ENCODE assay signal across 17 cellular contexts in the genomic region with DNA sequence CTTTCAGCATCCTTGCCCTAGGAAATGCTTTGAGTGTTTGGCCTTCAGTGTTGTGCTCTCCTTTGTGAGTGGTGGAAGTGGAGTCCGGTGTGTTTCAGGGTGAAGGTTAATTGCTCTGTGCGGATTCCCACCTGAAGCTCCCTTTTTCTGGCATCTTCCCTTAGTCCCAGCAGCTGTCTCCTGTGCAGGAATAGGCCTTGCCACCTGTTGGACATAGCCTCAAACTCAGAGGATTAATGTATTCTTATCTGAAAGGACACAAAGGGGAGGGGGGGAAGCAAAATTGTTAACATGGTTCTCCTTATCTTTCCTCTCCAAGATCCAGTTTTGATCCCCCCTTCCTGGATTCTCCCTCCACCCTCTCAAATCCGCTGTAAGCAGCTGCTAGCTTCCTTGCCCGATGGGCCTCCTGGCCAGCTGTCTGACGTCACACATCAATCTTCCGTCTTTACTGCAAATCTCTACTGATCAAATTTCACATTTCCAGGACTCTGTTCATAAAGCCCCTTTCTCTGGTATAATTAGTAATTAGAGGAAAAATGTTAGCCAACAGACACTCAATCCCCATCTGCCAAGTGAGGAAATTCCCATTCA.
"Had no signal": no experiment of that assay in that cellular context is flagged by ENCODE, and none has a peak within 500 bp of the region (broad histone marks: within the 10 kb centered on the region; RNA-seq: fewer than 3 reads in every experiment).

No MANE protein-coding gene starts in this region.

- H3K36me3 Mint-ChIP-seq: activated naive CD8-positive, alpha-beta T cell treated with anti-CD3 and anti-CD28 coated beads, Interleukin-2, amount 10 ng/mL, durations not matched to agents 7 days and 5 days had no signal

- H3K4me3 Mint-ChIP-seq: activated CD8-positive, alpha-beta T cell treated with anti-CD3 and anti-CD28 coated beads for 36 hours; activated naive CD8-positive, alpha-beta T cell treated with anti-CD3 and anti-CD28 coated beads, Interleukin-2, amount 10 ng/mL, durations not matched to agents 7 days and 5 days; activated T-cell treated with anti-CD3 and anti-CD28 coated beads, Interleukin-2, amount 50 U/mL, for 72 hours; dendritic cell treated with granulocyte-macrophage colony-stimulating factor and Interleukin-4, amounts not matched to agents 40 ng/mL and 50 ng/mL, for 4 days; neural crest cell; stimulated activated naive CD8-positive, alpha-beta T cell treated with anti-CD3 and anti-CD28 coated beads, Interleukin-15, amount 100 ng/mL, for 72 hours had no signal

- H3K4me3 ChIP-seq: gastroesophageal sphincter, hepatocyte, ovary, testis had no signal

- H3K4me1 Mint-ChIP-seq: activated naive CD8-positive, alpha-beta T cell treated with anti-CD3 and anti-CD28 coated beads, Interleukin-2, amount 10 ng/mL, durations not matched to agents 7 days and 5 days; stimulated activated naive CD8-positive, alpha-beta T cell treated with anti-CD3 and anti-CD28 coated beads, Interleukin-15, amount 100 ng/mL, for 72 hours had no signal

- H3K4me2 ChIP-seq: hepatocyte had no signal

- H3K27me3 Mint-ChIP-seq: activated naive CD8-positive, alpha-beta T cell treated with anti-CD3 and anti-CD28 coated beads, Interleukin-2, amount 10 ng/mL, durations not matched to agents 7 days and 5 days; dendritic cell treated with granulocyte-macrophage colony-stimulating factor and Interleukin-4, amounts not matched to agents 40 ng/mL and 50 ng/mL, for 4 days had no signal

- H3K27ac ChIP-seq: gastroesophageal sphincter, hepatocyte, ovary, testis had no signal

- H3K27me3 ChIP-seq: gastroesophageal sphincter, hepatocyte, ovary, testis had no signal

- H3K4me1 ChIP-seq: gastroesophageal sphincter, testis had no signal

- H3K36me3 ChIP-seq: gastroesophageal sphincter, ovary had no signal

- H3K79me2 ChIP-seq: hepatocyte had no signal

- H3K9me3 Mint-ChIP-seq: activated CD8-positive, alpha-beta T cell treated with anti-CD3 and anti-CD28 coated beads for 36 hours; activated naive CD8-positive, alpha-beta T cell treated with anti-CD3 and anti-CD28 coated beads, Interleukin-2, amount 10 ng/mL, durations not matched to agents 7 days and 5 days; activated T-cell treated with anti-CD3 and anti-CD28 coated beads, Interleukin-2, amount 50 U/mL, for 72 hours; dendritic cell treated with granulocyte-macrophage colony-stimulating factor and Interleukin-4, amounts not matched to agents 40 ng/mL and 50 ng/mL, for 4 days; neural crest cell; stimulated activated naive CD8-positive, alpha-beta T cell treated with anti-CD3 and anti-CD28 coated beads, Interleukin-15, amount 100 ng/mL, for 72 hours had no signal

- H2AFZ ChIP-seq: hepatocyte had no signal

- H3K27ac Mint-ChIP-seq: activated CD8-positive, alpha-beta T cell treated with anti-CD3 and anti-CD28 coated beads for 36 hours; activated naive CD8-positive, alpha-beta T cell treated with anti-CD3 and anti-CD28 coated beads, Interleukin-2, amount 10 ng/mL, durations not matched to agents 7 days and 5 days; activated T-cell treated with anti-CD3 and anti-CD28 coated beads, Interleukin-2, amount 50 U/mL, for 72 hours; dendritic cell treated with granulocyte-macrophage colony-stimulating factor and Interleukin-4, amounts not matched to agents 40 ng/mL and 50 ng/mL, for 4 days had no signal

- H3K9me3 ChIP-seq: gastroesophageal sphincter, ovary, testis had no signal

- DNase-seq: activated CD8-positive, alpha-beta memory T cell treated with anti-CD3 and anti-CD28 coated beads, Interleukin-2, amount 50 U/mL, for 4 hours; activated CD8-positive, alpha-beta T cell treated with anti-CD3 and anti-CD28 coated beads for 36 hours; activated gamma-delta T cell treated with Interleukin-2 at 50 U/mL for 16 hours; activated naive CD8-positive, alpha-beta T cell treated with anti-CD3 and anti-CD28 coated beads, Interleukin-2, amount 10 ng/mL, durations not matched to agents 7 days and 5 days; activated T-cell treated with anti-CD3 and anti-CD28 coated beads, Interleukin-2, amount 50 U/mL, for 72 hours; anterior cingulate cortex; cerebellar nuclear complex; mesendoderm; ovary; stimulated activated CD4-positive, alpha-beta T cell treated with anti-CD3 and anti-CD28 coated beads, Interleukin-15, amount 100 ng/mL, for 24 hours; stimulated activated CD4-positive, alpha-beta T cell treated with anti-CD3 and anti-CD28 coated beads, Interleukin-4, amount 100 ng/mL, for 24 hours; stimulated activated naive CD8-positive, alpha-beta T cell treated with anti-CD3 and anti-CD28 coated beads, Interleukin-15, amount 100 ng/mL, for 72 hours; testis had no signal
